In genomic region chr13:24863748-24864540, GRCh38 we compare ENCODE assay signal across 24 cellular contexts.
DNase-seq lines count a peak whose midpoint lies in the region; ATAC-seq, FAIRE-seq and TF ChIP-seq lines count a peak whose summit lies in the region.
"Had no signal": no experiment of that assay in that cellular context is flagged by ENCODE, and none has a peak within 500 bp of the region (broad histone marks: within the 10 kb centered on the region; RNA-seq: fewer than 3 reads in every experiment).

No MANE protein-coding gene starts in this region.

- H3K4me2 ChIP-seq in KMS-11 (no peak overlapping the region), K562 (ENCODE audit: insufficient read depth, low read length) (peak overlapping the region; percentile 18; the same call in 1 of the 2 replicates), neuronal stem cell (ENCODE audit: insufficient read depth, low read length, poor library complexity, severe bottlenecking) (no peak overlapping the region)

- H2BK120ac ChIP-seq in neuronal stem cell (ENCODE audit: low read depth, low read length), result no peak overlapping the region

- H3K14ac ChIP-seq in neuronal stem cell (ENCODE audit: low read length), result peak overlapping the region; percentile 14

- H3K79me2 ChIP-seq in KMS-11 (ENCODE audit: insufficient read depth, low read depth), result no peaks in the 10 kb centered on the region
- H3K79me2 ChIP-seq in K562 (ENCODE audit: control insufficient read depth, insufficient read depth, low read length), result no peaks in the 10 kb centered on the region

- H3K4me1 ChIP-seq in KMS-11 (ENCODE audit: low read depth, poor library complexity, severe bottlenecking) (peaks cover 9% of the 10 kb centered on the region), K562 (replicated peaks in 1 of 2; ENCODE audit: control insufficient read depth in 2 of 2, insufficient read depth in 2 of 2, low read length in 2 of 2) (peaks cover 0 to 6% of the 10 kb centered on the region in 2 experiments; a peak in 2 of 5 replicates), neuronal stem cell (ENCODE audit: control insufficient read depth in 2 of 2, insufficient read depth in 1 of 2, low read depth in 1 of 2, low read length in 2 of 2) (peaks cover 0 to 2% of the 10 kb centered on the region in 2 donors), prostate gland (replicated peaks) (no peaks in the 10 kb centered on the region)

- H2BK12ac ChIP-seq in neuronal stem cell (ENCODE audit: low read length), result no peak overlapping the region

- 33% methylated on average over 9 of the region's 9 CpGs for WGBS in K562 (ENCODE audit: insufficient coverage, low coverage, missing lambda C conversion rate)
- WGBS in neuronal stem cell (ENCODE audit: extremely low coverage in 2 of 2, insufficient read length in 2 of 2, insufficient replicate concordance in 1 of 2), 2 donors, result no CpG with 5 or more reads among the region's 9 CpGs
- WGBS in prostate gland, result 74% methylated on average over 9 of the region's 9 CpGs

- H3K9me3 ChIP-seq in K562 (replicated peaks; ENCODE audit: control insufficient read depth, insufficient read depth, low read depth, low read length) (peaks cover 6% of the 10 kb centered on the region; the same call in 1 of the 2 replicates), neuronal stem cell (replicated peaks in 1 of 2; ENCODE audit: control insufficient read depth in 2 of 2, insufficient read depth in 1 of 2, low read depth in 1 of 2, low read length in 2 of 2) (peaks cover 0 to 2% of the 10 kb centered on the region in 2 donors), prostate gland (no peaks in the 10 kb centered on the region)
- H3K9me3 ChIP-seq: MG63 had no signal

- H4K20me1 ChIP-seq in KMS-11 (ENCODE audit: insufficient read depth) (no peaks in the 10 kb centered on the region), K562 (replicated peaks; ENCODE audit: control insufficient read depth, insufficient read depth, low read length) (no peaks in the 10 kb centered on the region)

- no peaks in the 10 kb centered on the region for H3K36me3 ChIP-seq in KMS-11 (ENCODE audit: insufficient read depth)
- H3K36me3 ChIP-seq in K562 (ENCODE audit: control insufficient read depth, insufficient read depth, low read length), result no peaks in the 10 kb centered on the region; the same call in 2 of the 3 replicates
- H3K36me3 ChIP-seq in neuronal stem cell (replicated peaks in 1 of 2; ENCODE audit: control insufficient read depth in 2 of 2, insufficient read depth in 2 of 2, low read length in 2 of 2), result no peaks in the 10 kb centered on the region
- H3K36me3 ChIP-seq in prostate gland, result no peaks in the 10 kb centered on the region
- H3K36me3 ChIP-seq: MG63 had no signal

- no peak overlapping the region for H3K9ac ChIP-seq in KMS-11
- no peak overlapping the region; a peak in 1 of 4 replicates for H3K9ac ChIP-seq in K562 (ENCODE audit: insufficient read depth in 1 of 2, low read depth in 2 of 2, low read length in 2 of 2)
- H3K9ac ChIP-seq in neuronal stem cell (ENCODE audit: low read depth, low read length, poor library complexity), result no peak overlapping the region

- H2AFZ ChIP-seq in KMS-11 (ENCODE audit: low read depth) (peak overlapping the region; percentile 10; the same call in 1 of the 2 replicates), K562 (ENCODE audit: low read depth, low read length) (peak overlapping the region; percentile 68; the same call in 1 of the 2 replicates), neuronal stem cell (ENCODE audit: low read length) (no peak overlapping the region)

- no peak overlapping the region for H3K23ac ChIP-seq in neuronal stem cell (ENCODE audit: low read depth, low read length, poor library complexity)

- CTCF ChIA-PET in K562 (lab: Yijun Ruan, JAX; ENCODE audit: low intra/inter-chr PET ratio), result no interaction called here

- DNase-seq in K562 (ENCODE audit: extremely low read depth in 1 of 4, low spot score in 3 of 4) (peak; percentile 11 to 67 (median 28)), neuronal stem cell (ENCODE audit: low spot score) (no peak), prostate gland (ENCODE audit: low spot score) (no peak)
- DNase-seq in stimulated activated CD8-positive, alpha-beta memory T cell treated with anti-CD3 and anti-CD28 coated beads, Interleukin-4, amount 100 ng/mL, for 48 hours, result no peak
- DNase-seq: CD4-positive, CD25-positive, alpha-beta regulatory T cell; COR-L47; DMS 273 treated with DMSO at 0.1 percent for 48 hours; DMS79 treated with DMSO at 0.1 percent for 48 hours; GOT3; MG63; NCI-H1092; NCI-H1436 treated with DMSO at 0.1 percent for 48 hours; NCI-H1930; NCI-H2227 treated with DMSO at 0.1 percent for 48 hours; NCI-H510A treated with DMSO at 0.1 percent for 48 hours; NCI-H748 treated with DMSO at 0.1 percent for 48 hours; SHP77 treated with DMSO at 0.1 percent for 48 hours had no signal

- TF ChIP-seq CTCF in KMS-11 (conservative IDR thresholded peaks at IDR 0.05; ENCODE audit: low read depth, low read length) (no peak), K562 (IDR thresholded peaks at IDR 0.05 in 2 of 3, conservative IDR thresholded peaks at IDR 0.05 in 1 of 3; ENCODE audit: insufficient read depth in 2 of 3, low read depth in 1 of 3, low read length in 3 of 3) (no peak), prostate gland (IDR thresholded peaks at IDR 0.05) (no peak)

- no peak overlapping the region for H4K8ac ChIP-seq in neuronal stem cell (ENCODE audit: low read depth, low read length)

- H2BK5ac ChIP-seq in neuronal stem cell (ENCODE audit: low read length), result no peak overlapping the region

- FAIRE-seq in K562 (lab: Jason Lieb, UNC), result peak; percentile 81
- FAIRE-seq: GM12878 had no signal

- H2BK15ac ChIP-seq in neuronal stem cell (ENCODE audit: low read length), result no peak overlapping the region

- intact Hi-C loops in K562 (cut with micrococcal nuclease) (no loop called here), prostate gland (cut with DNase I) (no loop called here)

- no peaks in the 10 kb centered on the region for H3K27me3 ChIP-seq in KMS-11 (ENCODE audit: insufficient read depth, low read depth)
- H3K27me3 ChIP-seq in K562 (ENCODE audit: control insufficient read depth in 2 of 2, insufficient read depth in 2 of 2, low read length in 2 of 2), result no peaks in the 10 kb centered on the region
- H3K27me3 ChIP-seq in neuronal stem cell (ENCODE audit: control insufficient read depth in 3 of 3, insufficient read depth in 3 of 3, low read depth in 1 of 3, low read length in 3 of 3), result peaks cover 0 to 28% (median 0%) of the 10 kb centered on the region in 3 experiments
- H3K27me3 ChIP-seq in prostate gland (replicated peaks; ENCODE audit: insufficient read depth), result no peaks in the 10 kb centered on the region
- H3K27me3 ChIP-seq: MG63 had no signal

- POLR2A ChIA-PET in K562 (lab: Yijun Ruan, JAX), result no interaction called here

- BruUV-seq in K562 (replicated peaks; lab: Mats Ljungman, UMichigan), result no TSS peak

- H2AK5ac ChIP-seq in neuronal stem cell (ENCODE audit: low read depth, low read length), result no peak overlapping the region

- no peak overlapping the region for H4K91ac ChIP-seq in neuronal stem cell (ENCODE audit: low read depth, low read length, poor library complexity)

- H3K27ac ChIP-seq in KMS-11 (no peak overlapping the region), K562 (ENCODE audit: extremely low read depth, low read depth, low read length) (no peak overlapping the region), neuronal stem cell (replicated peaks; ENCODE audit: low read length) (no peak overlapping the region), prostate gland (no peak overlapping the region)
- H3K27ac ChIP-seq: RWPE1, SK-N-MC had no signal

- H3K4ac ChIP-seq in neuronal stem cell (ENCODE audit: low read length), result no peak overlapping the region

- no peaks in the 10 kb centered on the region for H3K9me1 ChIP-seq in K562 (ENCODE audit: control insufficient read depth, insufficient read depth, low read length)

- TF ChIP-seq EP300 in K562 (IDR thresholded peaks at IDR 0.05; ENCODE audit: low read length), result no peak

- ATAC-seq in K562, result peak; percentile 91
- no peak for ATAC-seq in GM18498 (IDR thresholded peaks at IDR 0.05; ENCODE audit: unreplicated experiment)
- no peak for ATAC-seq in activated CD4-positive, CD25-positive, alpha-beta regulatory T cell treated with anti-CD3 and anti-CD28 coated beads, Interleukin-2, amount 50 U/mL, for 24 hours
- ATAC-seq: GM12878, HCT116 had no signal

- H3K4me3 ChIP-seq in KMS-11 (IDR thresholded peaks at IDR 0.05; ENCODE audit: insufficient read depth, low read depth, low read length) (no peak overlapping the region), K562 (no peak overlapping the region), neuronal stem cell (ENCODE audit: low read length in 2 of 2) (no peak overlapping the region), prostate gland (no peak overlapping the region)
- H3K4me3 ChIP-seq: GM12878, MG63 had no signal

- TF ChIP-seq POLR2A in K562 (conservative IDR thresholded peaks at IDR 0.05) (no peak), prostate gland (IDR thresholded peaks at IDR 0.05) (no peak)

- TF ChIP-seq RAD21 in K562 (CRISPR knock-in tag; conservative IDR thresholded peaks at IDR 0.05 in 1 of 2, IDR thresholded peaks at IDR 0.05 in 1 of 2), result no peak

- no peak overlapping the region for H3K18ac ChIP-seq in neuronal stem cell (ENCODE audit: low read length)

- in situ Hi-C loops in K562 (cut with MboI), result no loop called here

- peaks cover 2% of the 10 kb centered on the region for H3K79me1 ChIP-seq in neuronal stem cell (ENCODE audit: low read depth, low read length)

TF ChIP-seq in K562, 482 proteins besides CTCF, POLR2A, EP300 and RAD21 (continues in another document):
- TF ChIP-seq HDAC1 (IDR thresholded peaks at IDR 0.05) (no peak), U2AF2 (optimal IDR thresholded peaks at IDR 0.05; ENCODE audit: low read depth, low read length) (no peak), SIRT6 (IDR thresholded peaks at IDR 0.05; ENCODE audit: low read depth, low read length) (no peak), TEAD4 (IDR thresholded peaks at IDR 0.05; ENCODE audit: low read length) (peak; percentile 24; the same call in 1 of the 2 replicates), TEAD4 (CRISPR knock-in tag; IDR thresholded peaks at IDR 0.05; ENCODE audit: borderline replicate concordance) (no peak), TCFL5 (CRISPR knock-in tag; conservative IDR thresholded peaks at IDR 0.05) (no peak), KDM1A (IDR thresholded peaks at IDR 0.05) (peak; percentile 32 to 68; a peak in 3 of 4 replicates), NFE2L1 (tag; IDR thresholded peaks at IDR 0.05; ENCODE audit: borderline replicate concordance, low read depth) (no peak), MYBL2 (IDR thresholded peaks at IDR 0.05; ENCODE audit: low read depth) (no peak), MYBL2 (CRISPR knock-in tag; IDR thresholded peaks at IDR 0.05; ENCODE audit: borderline replicate concordance) (no peak), NELFE (IDR thresholded peaks at IDR 0.05; ENCODE audit: insufficient read depth, insufficient read length) (no peak)

Comparison
In these comparisons a context has a peak if more than half of its experiments do, and no peak if none do; other contexts are left out.
1. DNase-seq: peak in K562 (4 of 4); none in neuronal stem cell (single experiment), stimulated activated CD8-positive, alpha-beta memory T cell treated with anti-CD3 and anti-CD28 coated beads, Interleukin-4, amount 100 ng/mL, for 48 hours (single experiment) and prostate gland (single experiment).